1 cellular context compared by ENCODE assay signal in genomic region chr3:42600111-42600957, GRCh38.
TF ChIP-seq lines count a peak whose summit lies in the region.

Gene NKTR (plus strand): TSS chr3:42600686. CDS start chr3:42601007, 321 bp downstream.

TF ChIP-seq in K562, 482 proteins besides CTCF, POLR2A, EP300 and RAD21 (continued from another document and continues in another):
- TF ChIP-seq MXD1 (CRISPR knock-in tag; IDR thresholded peaks at IDR 0.05; ENCODE audit: borderline replicate concordance, poor library complexity, severe bottlenecking) (no peak), ELF2 (CRISPR knock-in tag; IDR thresholded peaks at IDR 0.05) (no peak), COPS2 (conservative IDR thresholded peaks at IDR 0.05) (no peak), ZFP30 (CRISPR knock-in tag; IDR thresholded peaks at IDR 0.05; ENCODE audit: borderline replicate concordance) (no peak), FOSL1 (tag; conservative IDR thresholded peaks at IDR 0.05) (peak; percentile 57; the same call in 1 of the 2 replicates), GTF2E2 (tag; IDR thresholded peaks at IDR 0.05) (peak; percentile 48; the same call in 1 of the 2 replicates), MITF (IDR thresholded peaks at IDR 0.05) (peak; percentile 63; the same call in 1 of the 2 replicates), FOS (IDR thresholded peaks at IDR 0.05; ENCODE audit: extremely low read depth, insufficient read length) (no peak), CCNT2 (IDR thresholded peaks at IDR 0.05; ENCODE audit: borderline replicate concordance, extremely low read depth, insufficient read length, low read depth, low read length) (peak; percentile 96), NEUROD1 (IDR thresholded peaks at IDR 0.05; ENCODE audit: borderline replicate concordance, low read depth, low read length, partially characterized antibody) (peak; percentile 93), SETDB1 (IDR thresholded peaks at IDR 0.05; ENCODE audit: low read length) (no peak), ZNF583 (CRISPR knock-in tag; IDR thresholded peaks at IDR 0.05) (0 out of 2 replicates have a peak, but pooled peaks have one; percentile 46), MTA1 (IDR thresholded peaks at IDR 0.05; ENCODE audit: borderline replicate concordance) (no peak), SFPQ (IDR thresholded peaks at IDR 0.05; ENCODE audit: low read depth, low read length) (no peak), ZKSCAN8 (CRISPR knock-in tag; IDR thresholded peaks at IDR 0.05) (no peak), MTA2 (IDR thresholded peaks at IDR 0.05; ENCODE audit: low read depth) (no peak), ZFP36 (IDR thresholded peaks at IDR 0.05; ENCODE audit: low read depth, low read length, partially characterized antibody) (peak; percentile 45), HCFC1 (IDR thresholded peaks at IDR 0.05; ENCODE audit: low read depth, low read length) (peak; percentile 42; the same call in 1 of the 2 replicates), SAFB2 (IDR thresholded peaks at IDR 0.05; ENCODE audit: borderline replicate concordance, low read depth, low read length, severe bottlenecking) (no peak), SMARCC2 (IDR thresholded peaks at IDR 0.05; ENCODE audit: low read depth) (no peak), E2F3 (CRISPR knock-in tag; IDR thresholded peaks at IDR 0.05) (peak; percentile 67), CBFA2T3 (IDR thresholded peaks at IDR 0.05) (no peak; the same call in 1 of the 2 replicates), U2AF1 (optimal IDR thresholded peaks at IDR 0.05; ENCODE audit: low read depth, low read length) (no peak), TRIM24 (IDR thresholded peaks at IDR 0.05) (peak in 1 of 2 experiments; percentile 17; a peak in 1 of 4 replicates), NR2F6 (CRISPR knock-in tag; IDR thresholded peaks at IDR 0.05) (no peak), KLF6 (CRISPR knock-in tag; IDR thresholded peaks at IDR 0.05; ENCODE audit: borderline replicate concordance) (peak; percentile 69; the same call in 1 of the 2 replicates), RB1 (IDR thresholded peaks at IDR 0.05; ENCODE audit: low read depth) (peak; percentile 33; the same call in 1 of the 2 replicates), ZNF764 (CRISPR knock-in tag; IDR thresholded peaks at IDR 0.05; ENCODE audit: low read depth) (no peak), SNRNP70 (optimal IDR thresholded peaks at IDR 0.05; ENCODE audit: low read depth, low read length) (no peak), ZNF668 (CRISPR knock-in tag; IDR thresholded peaks at IDR 0.05) (no peak), FOXO4 (CRISPR knock-in tag; IDR thresholded peaks at IDR 0.05) (no peak), SPI1 (IDR thresholded peaks at IDR 0.05; ENCODE audit: borderline replicate concordance, low read depth, low read length) (peak; percentile 28; the same call in 1 of the 2 replicates), PYGO2 (tag; IDR thresholded peaks at IDR 0.05) (no peak), POLR2H (tag; IDR thresholded peaks at IDR 0.05; ENCODE audit: low read depth) (peak; percentile 89), ZNF263 (CRISPR knock-in tag; IDR thresholded peaks at IDR 0.05; ENCODE audit: borderline replicate concordance) (peak; percentile 38; the same call in 1 of the 2 replicates), CBX8 (IDR thresholded peaks at IDR 0.05; ENCODE audit: borderline replicate concordance, extremely low read depth, low read depth, low read length, poor library complexity, severe bottlenecking) (no peak)
- TF ChIP-seq, protein P1, sequence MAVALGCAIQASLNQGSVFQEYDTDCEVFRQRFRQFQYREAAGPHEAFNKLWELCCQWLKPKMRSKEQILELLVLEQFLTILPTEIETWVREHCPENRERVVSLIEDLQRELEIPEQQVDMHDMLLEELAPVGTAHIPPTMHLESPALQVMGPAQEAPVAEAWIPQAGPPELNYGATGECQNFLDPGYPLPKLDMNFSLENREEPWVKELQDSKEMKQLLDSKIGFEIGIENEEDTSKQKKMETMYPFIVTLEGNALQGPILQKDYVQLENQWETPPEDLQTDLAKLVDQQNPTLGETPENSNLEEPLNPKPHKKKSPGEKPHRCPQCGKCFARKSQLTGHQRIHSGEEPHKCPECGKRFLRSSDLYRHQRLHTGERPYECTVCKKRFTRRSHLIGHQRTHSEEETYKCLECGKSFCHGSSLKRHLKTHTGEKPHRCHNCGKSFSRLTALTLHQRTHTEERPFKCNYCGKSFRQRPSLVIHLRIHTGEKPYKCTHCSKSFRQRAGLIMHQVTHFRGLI (CRISPR knock-in tag; IDR thresholded peaks at IDR 0.05): no peak
- TF ChIP-seq, protein P2, sequence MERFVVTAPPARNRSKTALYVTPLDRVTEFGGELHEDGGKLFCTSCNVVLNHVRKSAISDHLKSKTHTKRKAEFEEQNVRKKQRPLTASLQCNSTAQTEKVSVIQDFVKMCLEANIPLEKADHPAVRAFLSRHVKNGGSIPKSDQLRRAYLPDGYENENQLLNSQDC (CRISPR knock-in tag; IDR thresholded peaks at IDR 0.05): peak; percentile 47; the same call in 1 of the 2 replicates
- TF ChIP-seq, protein P3, sequence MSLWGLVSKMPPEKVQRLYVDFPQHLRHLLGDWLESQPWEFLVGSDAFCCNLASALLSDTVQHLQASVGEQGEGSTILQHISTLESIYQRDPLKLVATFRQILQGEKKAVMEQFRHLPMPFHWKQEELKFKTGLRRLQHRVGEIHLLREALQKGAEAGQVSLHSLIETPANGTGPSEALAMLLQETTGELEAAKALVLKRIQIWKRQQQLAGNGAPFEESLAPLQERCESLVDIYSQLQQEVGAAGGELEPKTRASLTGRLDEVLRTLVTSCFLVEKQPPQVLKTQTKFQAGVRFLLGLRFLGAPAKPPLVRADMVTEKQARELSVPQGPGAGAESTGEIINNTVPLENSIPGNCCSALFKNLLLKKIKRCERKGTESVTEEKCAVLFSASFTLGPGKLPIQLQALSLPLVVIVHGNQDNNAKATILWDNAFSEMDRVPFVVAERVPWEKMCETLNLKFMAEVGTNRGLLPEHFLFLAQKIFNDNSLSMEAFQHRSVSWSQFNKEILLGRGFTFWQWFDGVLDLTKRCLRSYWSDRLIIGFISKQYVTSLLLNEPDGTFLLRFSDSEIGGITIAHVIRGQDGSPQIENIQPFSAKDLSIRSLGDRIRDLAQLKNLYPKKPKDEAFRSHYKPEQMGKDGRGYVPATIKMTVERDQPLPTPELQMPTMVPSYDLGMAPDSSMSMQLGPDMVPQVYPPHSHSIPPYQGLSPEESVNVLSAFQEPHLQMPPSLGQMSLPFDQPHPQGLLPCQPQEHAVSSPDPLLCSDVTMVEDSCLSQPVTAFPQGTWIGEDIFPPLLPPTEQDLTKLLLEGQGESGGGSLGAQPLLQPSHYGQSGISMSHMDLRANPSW (CRISPR knock-in tag; IDR thresholded peaks at IDR 0.05): peak; percentile 23; the same call in 1 of the 2 replicates
- TF ChIP-seq, protein P4, sequence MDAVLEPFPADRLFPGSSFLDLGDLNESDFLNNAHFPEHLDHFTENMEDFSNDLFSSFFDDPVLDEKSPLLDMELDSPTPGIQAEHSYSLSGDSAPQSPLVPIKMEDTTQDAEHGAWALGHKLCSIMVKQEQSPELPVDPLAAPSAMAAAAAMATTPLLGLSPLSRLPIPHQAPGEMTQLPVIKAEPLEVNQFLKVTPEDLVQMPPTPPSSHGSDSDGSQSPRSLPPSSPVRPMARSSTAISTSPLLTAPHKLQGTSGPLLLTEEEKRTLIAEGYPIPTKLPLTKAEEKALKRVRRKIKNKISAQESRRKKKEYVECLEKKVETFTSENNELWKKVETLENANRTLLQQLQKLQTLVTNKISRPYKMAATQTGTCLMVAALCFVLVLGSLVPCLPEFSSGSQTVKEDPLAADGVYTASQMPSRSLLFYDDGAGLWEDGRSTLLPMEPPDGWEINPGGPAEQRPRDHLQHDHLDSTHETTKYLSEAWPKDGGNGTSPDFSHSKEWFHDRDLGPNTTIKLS (IDR thresholded peaks at IDR 0.05; ENCODE audit: borderline replicate concordance, low read depth): peak; percentile 98
- TF ChIP-seq, protein P5, sequence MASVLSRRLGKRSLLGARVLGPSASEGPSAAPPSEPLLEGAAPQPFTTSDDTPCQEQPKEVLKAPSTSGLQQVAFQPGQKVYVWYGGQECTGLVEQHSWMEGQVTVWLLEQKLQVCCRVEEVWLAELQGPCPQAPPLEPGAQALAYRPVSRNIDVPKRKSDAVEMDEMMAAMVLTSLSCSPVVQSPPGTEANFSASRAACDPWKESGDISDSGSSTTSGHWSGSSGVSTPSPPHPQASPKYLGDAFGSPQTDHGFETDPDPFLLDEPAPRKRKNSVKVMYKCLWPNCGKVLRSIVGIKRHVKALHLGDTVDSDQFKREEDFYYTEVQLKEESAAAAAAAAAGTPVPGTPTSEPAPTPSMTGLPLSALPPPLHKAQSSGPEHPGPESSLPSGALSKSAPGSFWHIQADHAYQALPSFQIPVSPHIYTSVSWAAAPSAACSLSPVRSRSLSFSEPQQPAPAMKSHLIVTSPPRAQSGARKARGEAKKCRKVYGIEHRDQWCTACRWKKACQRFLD (CRISPR knock-in tag; IDR thresholded peaks at IDR 0.05): peak; percentile 91
- TF ChIP-seq, protein P6, sequence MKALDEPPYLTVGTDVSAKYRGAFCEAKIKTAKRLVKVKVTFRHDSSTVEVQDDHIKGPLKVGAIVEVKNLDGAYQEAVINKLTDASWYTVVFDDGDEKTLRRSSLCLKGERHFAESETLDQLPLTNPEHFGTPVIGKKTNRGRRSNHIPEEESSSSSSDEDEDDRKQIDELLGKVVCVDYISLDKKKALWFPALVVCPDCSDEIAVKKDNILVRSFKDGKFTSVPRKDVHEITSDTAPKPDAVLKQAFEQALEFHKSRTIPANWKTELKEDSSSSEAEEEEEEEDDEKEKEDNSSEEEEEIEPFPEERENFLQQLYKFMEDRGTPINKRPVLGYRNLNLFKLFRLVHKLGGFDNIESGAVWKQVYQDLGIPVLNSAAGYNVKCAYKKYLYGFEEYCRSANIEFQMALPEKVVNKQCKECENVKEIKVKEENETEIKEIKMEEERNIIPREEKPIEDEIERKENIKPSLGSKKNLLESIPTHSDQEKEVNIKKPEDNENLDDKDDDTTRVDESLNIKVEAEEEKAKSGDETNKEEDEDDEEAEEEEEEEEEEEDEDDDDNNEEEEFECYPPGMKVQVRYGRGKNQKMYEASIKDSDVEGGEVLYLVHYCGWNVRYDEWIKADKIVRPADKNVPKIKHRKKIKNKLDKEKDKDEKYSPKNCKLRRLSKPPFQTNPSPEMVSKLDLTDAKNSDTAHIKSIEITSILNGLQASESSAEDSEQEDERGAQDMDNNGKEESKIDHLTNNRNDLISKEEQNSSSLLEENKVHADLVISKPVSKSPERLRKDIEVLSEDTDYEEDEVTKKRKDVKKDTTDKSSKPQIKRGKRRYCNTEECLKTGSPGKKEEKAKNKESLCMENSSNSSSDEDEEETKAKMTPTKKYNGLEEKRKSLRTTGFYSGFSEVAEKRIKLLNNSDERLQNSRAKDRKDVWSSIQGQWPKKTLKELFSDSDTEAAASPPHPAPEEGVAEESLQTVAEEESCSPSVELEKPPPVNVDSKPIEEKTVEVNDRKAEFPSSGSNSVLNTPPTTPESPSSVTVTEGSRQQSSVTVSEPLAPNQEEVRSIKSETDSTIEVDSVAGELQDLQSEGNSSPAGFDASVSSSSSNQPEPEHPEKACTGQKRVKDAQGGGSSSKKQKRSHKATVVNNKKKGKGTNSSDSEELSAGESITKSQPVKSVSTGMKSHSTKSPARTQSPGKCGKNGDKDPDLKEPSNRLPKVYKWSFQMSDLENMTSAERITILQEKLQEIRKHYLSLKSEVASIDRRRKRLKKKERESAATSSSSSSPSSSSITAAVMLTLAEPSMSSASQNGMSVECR (CRISPR knock-in tag; IDR thresholded peaks at IDR 0.05): peak; percentile 94
